Comparison of ENCODE assay signal across 1 cellular context in genomic region chr1:19969898-19970660, GRCh38.
TF ChIP-seq lines count a peak whose summit lies in the region.

No MANE protein-coding gene starts in this region.

TF ChIP-seq in GM23338, 12 proteins besides CTCF, POLR2A, EP300 and RAD21 (continued from another document):
- TF ChIP-seq, protein P1, sequence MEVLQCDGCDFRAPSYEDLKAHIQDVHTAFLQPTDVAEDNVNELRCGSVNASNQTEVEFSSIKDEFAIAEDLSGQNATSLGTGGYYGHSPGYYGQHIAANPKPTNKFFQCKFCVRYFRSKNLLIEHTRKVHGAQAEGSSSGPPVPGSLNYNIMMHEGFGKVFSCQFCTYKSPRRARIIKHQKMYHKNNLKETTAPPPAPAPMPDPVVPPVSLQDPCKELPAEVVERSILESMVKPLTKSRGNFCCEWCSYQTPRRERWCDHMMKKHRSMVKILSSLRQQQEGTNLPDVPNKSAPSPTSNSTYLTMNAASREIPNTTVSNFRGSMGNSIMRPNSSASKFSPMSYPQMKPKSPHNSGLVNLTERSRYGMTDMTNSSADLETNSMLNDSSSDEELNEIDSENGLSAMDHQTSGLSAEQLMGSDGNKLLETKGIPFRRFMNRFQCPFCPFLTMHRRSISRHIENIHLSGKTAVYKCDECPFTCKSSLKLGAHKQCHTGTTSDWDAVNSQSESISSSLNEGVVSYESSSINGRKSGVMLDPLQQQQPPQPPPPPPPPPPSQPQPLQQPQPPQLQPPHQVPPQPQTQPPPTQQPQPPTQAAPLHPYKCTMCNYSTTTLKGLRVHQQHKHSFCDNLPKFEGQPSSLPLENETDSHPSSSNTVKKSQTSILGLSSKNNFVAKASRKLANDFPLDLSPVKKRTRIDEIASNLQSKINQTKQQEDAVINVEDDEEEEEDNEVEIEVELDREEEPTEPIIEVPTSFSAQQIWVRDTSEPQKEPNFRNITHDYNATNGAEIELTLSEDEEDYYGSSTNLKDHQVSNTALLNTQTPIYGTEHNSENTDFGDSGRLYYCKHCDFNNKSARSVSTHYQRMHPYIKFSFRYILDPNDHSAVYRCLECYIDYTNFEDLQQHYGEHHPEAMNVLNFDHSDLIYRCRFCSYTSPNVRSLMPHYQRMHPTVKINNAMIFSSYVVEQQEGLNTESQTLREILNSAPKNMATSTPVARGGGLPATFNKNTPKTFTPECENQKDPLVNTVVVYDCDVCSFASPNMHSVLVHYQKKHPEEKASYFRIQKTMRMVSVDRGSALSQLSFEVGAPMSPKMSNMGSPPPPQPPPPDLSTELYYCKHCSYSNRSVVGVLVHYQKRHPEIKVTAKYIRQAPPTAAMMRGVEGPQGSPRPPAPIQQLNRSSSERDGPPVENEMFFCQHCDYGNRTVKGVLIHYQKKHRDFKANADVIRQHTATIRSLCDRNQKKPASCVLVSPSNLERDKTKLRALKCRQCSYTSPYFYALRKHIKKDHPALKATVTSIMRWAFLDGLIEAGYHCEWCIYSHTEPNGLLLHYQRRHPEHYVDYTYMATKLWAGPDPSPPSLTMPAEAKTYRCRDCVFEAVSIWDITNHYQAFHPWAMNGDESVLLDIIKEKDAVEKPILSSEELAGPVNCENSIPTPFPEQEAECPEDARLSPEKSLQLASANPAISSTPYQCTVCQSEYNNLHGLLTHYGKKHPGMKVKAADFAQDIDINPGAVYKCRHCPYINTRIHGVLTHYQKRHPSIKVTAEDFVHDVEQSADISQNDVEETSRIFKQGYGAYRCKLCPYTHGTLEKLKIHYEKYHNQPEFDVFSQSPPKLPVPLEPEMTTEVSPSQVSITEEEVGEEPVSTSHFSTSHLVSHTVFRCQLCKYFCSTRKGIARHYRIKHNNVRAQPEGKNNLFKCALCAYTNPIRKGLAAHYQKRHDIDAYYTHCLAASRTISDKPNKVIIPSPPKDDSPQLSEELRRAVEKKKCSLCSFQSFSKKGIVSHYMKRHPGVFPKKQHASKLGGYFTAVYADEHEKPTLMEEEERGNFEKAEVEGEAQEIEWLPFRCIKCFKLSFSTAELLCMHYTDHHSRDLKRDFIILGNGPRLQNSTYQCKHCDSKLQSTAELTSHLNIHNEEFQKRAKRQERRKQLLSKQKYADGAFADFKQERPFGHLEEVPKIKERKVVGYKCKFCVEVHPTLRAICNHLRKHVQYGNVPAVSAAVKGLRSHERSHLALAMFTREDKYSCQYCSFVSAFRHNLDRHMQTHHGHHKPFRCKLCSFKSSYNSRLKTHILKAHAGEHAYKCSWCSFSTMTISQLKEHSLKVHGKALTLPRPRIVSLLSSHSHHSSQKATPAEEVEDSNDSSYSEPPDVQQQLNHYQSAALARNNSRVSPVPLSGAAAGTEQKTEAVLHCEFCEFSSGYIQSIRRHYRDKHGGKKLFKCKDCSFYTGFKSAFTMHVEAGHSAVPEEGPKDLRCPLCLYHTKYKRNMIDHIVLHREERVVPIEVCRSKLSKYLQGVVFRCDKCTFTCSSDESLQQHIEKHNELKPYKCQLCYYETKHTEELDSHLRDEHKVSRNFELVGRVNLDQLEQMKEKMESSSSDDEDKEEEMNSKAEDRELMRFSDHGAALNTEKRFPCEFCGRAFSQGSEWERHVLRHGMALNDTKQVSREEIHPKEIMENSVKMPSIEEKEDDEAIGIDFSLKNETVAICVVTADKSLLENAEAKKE (CRISPR knock-in tag; IDR thresholded peaks at IDR 0.05) = no peak
- TF ChIP-seq NANOG (IDR thresholded peaks at IDR 0.05; ENCODE audit: borderline replicate concordance) (no peak), JUNB (IDR thresholded peaks at IDR 0.05; ENCODE audit: unreplicated experiment) (no peak), ZNF114 (CRISPR knock-in tag; IDR thresholded peaks at IDR 0.05) (no peak), EZH2phosphoT487 (IDR thresholded peaks at IDR 0.05; ENCODE audit: unreplicated experiment) (no peak)
- TF ChIP-seq, protein P2, sequence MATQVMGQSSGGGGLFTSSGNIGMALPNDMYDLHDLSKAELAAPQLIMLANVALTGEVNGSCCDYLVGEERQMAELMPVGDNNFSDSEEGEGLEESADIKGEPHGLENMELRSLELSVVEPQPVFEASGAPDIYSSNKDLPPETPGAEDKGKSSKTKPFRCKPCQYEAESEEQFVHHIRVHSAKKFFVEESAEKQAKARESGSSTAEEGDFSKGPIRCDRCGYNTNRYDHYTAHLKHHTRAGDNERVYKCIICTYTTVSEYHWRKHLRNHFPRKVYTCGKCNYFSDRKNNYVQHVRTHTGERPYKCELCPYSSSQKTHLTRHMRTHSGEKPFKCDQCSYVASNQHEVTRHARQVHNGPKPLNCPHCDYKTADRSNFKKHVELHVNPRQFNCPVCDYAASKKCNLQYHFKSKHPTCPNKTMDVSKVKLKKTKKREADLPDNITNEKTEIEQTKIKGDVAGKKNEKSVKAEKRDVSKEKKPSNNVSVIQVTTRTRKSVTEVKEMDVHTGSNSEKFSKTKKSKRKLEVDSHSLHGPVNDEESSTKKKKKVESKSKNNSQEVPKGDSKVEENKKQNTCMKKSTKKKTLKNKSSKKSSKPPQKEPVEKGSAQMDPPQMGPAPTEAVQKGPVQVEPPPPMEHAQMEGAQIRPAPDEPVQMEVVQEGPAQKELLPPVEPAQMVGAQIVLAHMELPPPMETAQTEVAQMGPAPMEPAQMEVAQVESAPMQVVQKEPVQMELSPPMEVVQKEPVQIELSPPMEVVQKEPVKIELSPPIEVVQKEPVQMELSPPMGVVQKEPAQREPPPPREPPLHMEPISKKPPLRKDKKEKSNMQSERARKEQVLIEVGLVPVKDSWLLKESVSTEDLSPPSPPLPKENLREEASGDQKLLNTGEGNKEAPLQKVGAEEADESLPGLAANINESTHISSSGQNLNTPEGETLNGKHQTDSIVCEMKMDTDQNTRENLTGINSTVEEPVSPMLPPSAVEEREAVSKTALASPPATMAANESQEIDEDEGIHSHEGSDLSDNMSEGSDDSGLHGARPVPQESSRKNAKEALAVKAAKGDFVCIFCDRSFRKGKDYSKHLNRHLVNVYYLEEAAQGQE (IDR thresholded peaks at IDR 0.05; ENCODE audit: unreplicated experiment) = no peak
